ENCODE assay signal across 8 cellular contexts in genomic region chr1:220527279-220528048, GRCh38. TPM values are rescaled to one million over a fixed set of nuclear protein-coding genes. Genes with fewer than 3 reads are reported as not detected.
DNase-seq lines count a peak whose midpoint lies in the region; TF ChIP-seq lines count a peak whose summit lies in the region.

No MANE protein-coding gene starts in this region.

- H3K4me3 ChIP-seq in HL-60 (replicated peaks; ENCODE audit: insufficient read depth, low read length) = peak overlapping the region; percentile 47

- H3K4me3 Mint-ChIP-seq in activated T-helper 1 cell treated with anti-CD3 and anti-CD28 coated beads, Interleukin-12 subunit alpha, Interleukin-12 subunit beta, Interleukin-2, Interleukin-4 antibody, amounts not matched to agents 30 ng/mL and 10 ng/mL and 1 ng/mL, durations not matched to agents 14 hours and 24 hours and 36 hours = peak overlapping the region; percentile 81

- peaks cover 12% of the 10 kb centered on the region for H3K4me1 Mint-ChIP-seq in activated T-helper 1 cell treated with anti-CD3 and anti-CD28 coated beads, Interleukin-12 subunit alpha, Interleukin-12 subunit beta, Interleukin-2, Interleukin-4 antibody, amounts not matched to agents 30 ng/mL and 10 ng/mL and 1 ng/mL, durations not matched to agents 14 hours and 24 hours and 36 hours (ENCODE audit: low read depth)

- H3K27ac Mint-ChIP-seq in activated T-helper 1 cell treated with anti-CD3 and anti-CD28 coated beads, Interleukin-12 subunit alpha, Interleukin-12 subunit beta, Interleukin-2, Interleukin-4 antibody, amounts not matched to agents 30 ng/mL and 10 ng/mL and 1 ng/mL, durations not matched to agents 14 hours and 24 hours and 36 hours = no peak overlapping the region

- peaks cover 7% of the 10 kb centered on the region for H3K36me3 Mint-ChIP-seq in activated T-helper 1 cell treated with anti-CD3 and anti-CD28 coated beads, Interleukin-12 subunit alpha, Interleukin-12 subunit beta, Interleukin-2, Interleukin-4 antibody, amounts not matched to agents 30 ng/mL and 10 ng/mL and 1 ng/mL, durations not matched to agents 14 hours and 24 hours and 36 hours (ENCODE audit: low read depth)

- peaks cover 58% of the 10 kb centered on the region for H3K27me3 Mint-ChIP-seq in activated T-helper 1 cell treated with anti-CD3 and anti-CD28 coated beads, Interleukin-12 subunit alpha, Interleukin-12 subunit beta, Interleukin-2, Interleukin-4 antibody, amounts not matched to agents 30 ng/mL and 10 ng/mL and 1 ng/mL, durations not matched to agents 14 hours and 24 hours and 36 hours (ENCODE audit: insufficient read depth)

- H3K27ac ChIP-seq in HL-60 (replicated peaks) = no peak overlapping the region

- peaks cover 65% of the 10 kb centered on the region for H3K27me3 ChIP-seq in HL-60 (ENCODE audit: insufficient read depth, poor library complexity, severe bottlenecking)

- intact Hi-C loops in activated T-helper 1 cell treated with anti-CD3 and anti-CD28 coated beads, Interleukin-12 subunit alpha, Interleukin-12 subunit beta, Interleukin-2, Interleukin-4 antibody, amounts not matched to agents 30 ng/mL and 10 ng/mL and 1 ng/mL, durations not matched to agents 14 hours and 24 hours and 36 hours (cut with micrococcal nuclease) = loop anchor here (5.0 kb wide), 1 partner anchor 350 kb away; the partner anchor contains the start of gene HLX
- intact Hi-C loops in head of caudate nucleus (cut with DNase I) = no loop called here

- H3K9me3 Mint-ChIP-seq in activated T-helper 1 cell treated with anti-CD3 and anti-CD28 coated beads, Interleukin-12 subunit alpha, Interleukin-12 subunit beta, Interleukin-2, Interleukin-4 antibody, amounts not matched to agents 30 ng/mL and 10 ng/mL and 1 ng/mL, durations not matched to agents 14 hours and 24 hours and 36 hours = no peaks in the 10 kb centered on the region

- no peak for TF ChIP-seq CTCF in HL-60 (IDR thresholded peaks at IDR 0.05; ENCODE audit: insufficient read depth, low read length)

- peak; percentile 34 for DNase-seq in DMS 273 (lab: John Stamatoyannopoulos, UW; ENCODE audit: unreplicated experiment)
- no peak for DNase-seq in DMS 273 treated with DMSO at 0.1 percent for 48 hours (lab: John Stamatoyannopoulos, UW)
- no peak for DNase-seq in HL-60 (ENCODE audit: low read depth in 1 of 2, low spot score in 1 of 2)
- no peak for DNase-seq in activated T-helper 1 cell treated with anti-CD3 and anti-CD28 coated beads, Interleukin-12 subunit alpha, Interleukin-12 subunit beta, Interleukin-2, Interleukin-4 antibody, amounts not matched to agents 30 ng/mL and 10 ng/mL and 1 ng/mL, durations not matched to agents 14 hours and 24 hours and 36 hours (ENCODE audit: low spot score)
- peak; percentile 18 to 84 (median 63) for DNase-seq in head of caudate nucleus
- DNase-seq in occipital lobe (lab: John Stamatoyannopoulos, UW) = peak; percentile 39
- no peak for DNase-seq in kidney glomerular epithelial cell (lab: John Stamatoyannopoulos, UW)
- no peak for DNase-seq in SIG-M5 treated with dmso at 0.1 percent for 504 hours (lab: John Stamatoyannopoulos, UW; ENCODE audit: unreplicated experiment)

RNA-seq across cellular contexts. Expression of gene MARK1, which starts 0.5 kb away (rescaled TPM):
- not detected in 2 replicates for total RNA-seq in activated T-helper 1 cell treated with anti-CD3 and anti-CD28 coated beads, Interleukin-12 subunit alpha, Interleukin-12 subunit beta, Interleukin-2, Interleukin-4 antibody, amounts not matched to agents 30 ng/mL and 10 ng/mL and 1 ng/mL, durations not matched to agents 14 hours and 24 hours and 36 hours
- 77.7 TPM for total RNA-seq in occipital lobe

Comparison
In these comparisons a context has a peak if more than half of its experiments do, and no peak if none do; other contexts are left out.
1. DNase-seq: peak in DMS 273 (single experiment), head of caudate nucleus (42 of 42) and occipital lobe (single experiment); none in DMS 273 treated with DMSO at 0.1 percent for 48 hours (single experiment), HL-60 (0 of 2), activated T-helper 1 cell treated with anti-CD3 and anti-CD28 coated beads, Interleukin-12 subunit alpha, Interleukin-12 subunit beta, Interleukin-2, Interleukin-4 antibody, amounts not matched to agents 30 ng/mL and 10 ng/mL and 1 ng/mL, durations not matched to agents 14 hours and 24 hours and 36 hours (single experiment), kidney glomerular epithelial cell (single experiment) and SIG-M5 treated with dmso at 0.1 percent for 504 hours (single experiment).
2. RNA of gene MARK1, which starts 0.5 kb away (total RNA-seq): 77.7 TPM in occipital lobe (single experiment); not detected in activated T-helper 1 cell treated with anti-CD3 and anti-CD28 coated beads, Interleukin-12 subunit alpha, Interleukin-12 subunit beta, Interleukin-2, Interleukin-4 antibody, amounts not matched to agents 30 ng/mL and 10 ng/mL and 1 ng/mL, durations not matched to agents 14 hours and 24 hours and 36 hours; every median in the first group is over 10 times any median in the second.